In the genomic region with DNA sequence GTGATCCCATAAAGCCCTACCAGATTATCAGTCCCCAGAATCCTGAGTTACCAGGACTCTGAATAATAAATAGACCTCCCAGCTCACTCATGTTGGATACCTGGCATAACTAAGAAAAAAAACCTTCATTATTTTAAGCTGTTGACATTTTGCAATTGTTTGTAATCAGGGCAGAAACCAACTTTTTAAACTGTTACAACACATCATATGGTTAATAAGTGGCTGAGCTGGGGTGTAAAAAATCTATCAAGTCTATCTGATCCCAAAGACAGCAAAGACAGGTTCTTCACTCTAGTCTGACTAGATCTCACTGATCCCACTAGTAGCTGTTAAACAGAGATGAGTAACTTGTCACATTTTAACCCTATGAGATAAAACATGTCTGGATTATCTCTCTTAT, we compare ENCODE assay signal across 15 cellular contexts.
DNase-seq lines count a peak whose midpoint lies in the region; ATAC-seq lines count a peak whose summit lies in the region.
"Had no signal": no experiment of that assay in that cellular context is flagged by ENCODE, and none has a peak within 500 bp of the region (broad histone marks: within the 10 kb centered on the region; RNA-seq: fewer than 3 reads in every experiment).

No MANE protein-coding gene starts in this region.

- no peaks in the 10 kb centered on the region for H3K27me3 Mint-ChIP-seq in activated T-cell treated with anti-CD3 and anti-CD28 coated beads, Interleukin-2, amount 50 U/mL, for 4 hours (ENCODE audit: low read depth)
- H3K27me3 Mint-ChIP-seq: CD4-positive, alpha-beta memory T cell had no signal

- no peak overlapping the region for H2BK5ac ChIP-seq in mesenchymal stem cell (ENCODE audit: low read depth, low read length, poor library complexity, severe bottlenecking)

- no peak overlapping the region for H3K4me3 Mint-ChIP-seq in activated T-cell treated with anti-CD3 and anti-CD28 coated beads, Interleukin-2, amount 50 U/mL, for 4 hours
- H3K4me3 Mint-ChIP-seq: CD4-positive, alpha-beta memory T cell had no signal

- H2BK120ac ChIP-seq in mesenchymal stem cell (ENCODE audit: low read depth, low read length): no peak overlapping the region

- no peak overlapping the region for H3K14ac ChIP-seq in mesenchymal stem cell (ENCODE audit: low read length in 2 of 2)

- H3K4ac ChIP-seq in mesenchymal stem cell (ENCODE audit: low read depth in 1 of 2, low read length in 2 of 2): no peak overlapping the region

- H2AFZ ChIP-seq in mesenchymal stem cell (ENCODE audit: low read depth, low read length): no peak overlapping the region
- H2AFZ ChIP-seq: GM23248 had no signal

- H3K4me1 Mint-ChIP-seq in activated T-cell treated with anti-CD3 and anti-CD28 coated beads, Interleukin-2, amount 50 U/mL, for 4 hours (ENCODE audit: low read depth): no peaks in the 10 kb centered on the region
- H3K4me1 Mint-ChIP-seq: CD4-positive, alpha-beta memory T cell had no signal

- no peak overlapping the region for H2AK5ac ChIP-seq in mesenchymal stem cell (ENCODE audit: low read length, severe bottlenecking)

- H3K27me3 ChIP-seq in HUES6 (ENCODE audit: control insufficient read depth, insufficient read depth, low read length) (no peaks in the 10 kb centered on the region), iPS-15b (ENCODE audit: control insufficient read depth, insufficient read depth, low read length) (no peaks in the 10 kb centered on the region), mesenchymal stem cell (ENCODE audit: control insufficient read depth in 1 of 2, insufficient read depth in 1 of 2, low read length in 2 of 2) (no peaks in the 10 kb centered on the region)
- H3K27me3 ChIP-seq: BE2C had no signal

- H3K27ac ChIP-seq in HUES6 (ENCODE audit: low read depth, low read length) (peak overlapping the region; percentile 97), mesenchymal stem cell (ENCODE audit: low read length, poor library complexity, severe bottlenecking) (no peak overlapping the region)
- H3K27ac ChIP-seq: A549, C4-2B, GM23248 had no signal

- H3K36me3 ChIP-seq in HUES6 (ENCODE audit: control insufficient read depth, insufficient read depth, low read length) (peaks cover 6% of the 10 kb centered on the region; the same call in 1 of the 2 replicates), iPS-15b (ENCODE audit: control insufficient read depth, insufficient read depth, low read length) (no peaks in the 10 kb centered on the region), mesenchymal stem cell (ENCODE audit: control insufficient read depth in 1 of 2, insufficient read depth in 2 of 2, low read depth in 1 of 2, low read length in 2 of 2) (no peaks in the 10 kb centered on the region)
- H3K36me3 ChIP-seq: BE2C, HAP-1 had no signal

- H2BK15ac ChIP-seq in mesenchymal stem cell (ENCODE audit: low read depth, poor library complexity, severe bottlenecking): no peak overlapping the region

- no peaks in the 10 kb centered on the region for H3K36me3 Mint-ChIP-seq in activated T-cell treated with anti-CD3 and anti-CD28 coated beads, Interleukin-2, amount 50 U/mL, for 4 hours (ENCODE audit: insufficient read depth)
- H3K36me3 Mint-ChIP-seq: CD4-positive, alpha-beta memory T cell had no signal

- no peak overlapping the region for H4K8ac ChIP-seq in mesenchymal stem cell (ENCODE audit: low read length)

- peak; percentile 2 for DNase-seq in mesenchymal stem cell
- DNase-seq in NCI-H345 (lab: John Stamatoyannopoulos, UW): no peak
- DNase-seq in activated T-cell treated with anti-CD3 and anti-CD28 coated beads, Interleukin-2, amount 50 U/mL, for 4 hours: no peak
- DNase-seq in NCI-H82 treated with DMSO at 0.1 percent for 48 hours (lab: John Stamatoyannopoulos, UW; ENCODE audit: unreplicated experiment): no peak
- DNase-seq: BE2C; CD4-positive, alpha-beta memory T cell; DMS79; GM23248; IMR-90 had no signal

- no peak for ATAC-seq in activated T-cell treated with anti-CD3 and anti-CD28 coated beads, Interleukin-2, amount 50 U/mL, for 4 hours
- ATAC-seq: A549, GM12878 had no signal

- H2BK12ac ChIP-seq in mesenchymal stem cell (ENCODE audit: low read length in 2 of 2): no peak overlapping the region

- H3K79me1 ChIP-seq in mesenchymal stem cell (replicated peaks; ENCODE audit: low read length, poor library complexity, severe bottlenecking): no peaks in the 10 kb centered on the region

- H3K4me1 ChIP-seq in HUES6 (ENCODE audit: control insufficient read depth, insufficient read depth, low read length): peaks cover 57% of the 10 kb centered on the region
- peaks cover 29% of the 10 kb centered on the region for H3K4me1 ChIP-seq in iPS-15b (ENCODE audit: control insufficient read depth, insufficient read depth, low read length)
- H3K4me1 ChIP-seq in mesenchymal stem cell (ENCODE audit: control insufficient read depth, insufficient read depth, low read depth, low read length): no peaks in the 10 kb centered on the region
- H3K4me1 ChIP-seq: A549, BE2C had no signal

- no peak overlapping the region for H3K4me2 ChIP-seq in mesenchymal stem cell (ENCODE audit: low read length, poor library complexity, severe bottlenecking)
- H3K4me2 ChIP-seq: A549 had no signal

- H3K9me3 ChIP-seq in HUES6 (ENCODE audit: control insufficient read depth, insufficient read depth, low read depth, low read length) (peaks cover 11% of the 10 kb centered on the region; the same call in 1 of the 2 replicates), iPS-15b (ENCODE audit: control insufficient read depth, insufficient read depth, low read length) (no peaks in the 10 kb centered on the region), mesenchymal stem cell (ENCODE audit: control insufficient read depth, low read length) (no peaks in the 10 kb centered on the region)
- H3K9me3 ChIP-seq: A549, BE2C, HAP-1 had no signal

- no peak overlapping the region for H3K23ac ChIP-seq in mesenchymal stem cell (ENCODE audit: low read length in 2 of 2)

- H3K4me3 ChIP-seq in HUES6 (ENCODE audit: low read depth, low read length) (no peak overlapping the region), iPS-15b (ENCODE audit: low read depth, low read length) (no peak overlapping the region), mesenchymal stem cell (ENCODE audit: insufficient read depth in 1 of 2, low read depth in 1 of 2, low read length in 2 of 2) (no peak overlapping the region)
- H3K4me3 ChIP-seq: A549, GM12878, GM23248, HAP-1 had no signal

- no peak overlapping the region for H3K18ac ChIP-seq in mesenchymal stem cell (ENCODE audit: low read depth in 1 of 2, low read length in 2 of 2)

- H3K9ac ChIP-seq in HUES6 (ENCODE audit: low read length) (peak overlapping the region; percentile 23), iPS-15b (ENCODE audit: low read depth, low read length) (peak overlapping the region; percentile 18), mesenchymal stem cell (ENCODE audit: low read length) (no peak overlapping the region)
- H3K9ac ChIP-seq: GM23248 had no signal

- H3K9me3 Mint-ChIP-seq in activated T-cell treated with anti-CD3 and anti-CD28 coated beads, Interleukin-2, amount 50 U/mL, for 4 hours: peaks cover 3% of the 10 kb centered on the region

- no peak overlapping the region for H4K91ac ChIP-seq in mesenchymal stem cell (ENCODE audit: low read length)
